26 cellular contexts compared by ENCODE assay signal in genomic region chr12:110444455-110444854, GRCh38.
"Had no signal": no experiment of that assay in that cellular context is flagged by ENCODE, and none has a peak within 500 bp of the region (broad histone marks: within the 10 kb centered on the region; RNA-seq: fewer than 3 reads in every experiment).

No MANE protein-coding gene starts in this region.

- H3K9me3 ChIP-seq: gastroesophageal sphincter, thoracic aorta, upper lobe of left lung had no signal

- H3K27me3 ChIP-seq: gastroesophageal sphincter, upper lobe of left lung had no signal

- ATAC-seq: activated CD4-positive, CD25-positive, alpha-beta regulatory T cell treated with anti-CD3 and anti-CD28 coated beads, Interleukin-2, amount 50 U/mL, for 24 hours; gastroesophageal sphincter; left colon; sciatic nerve; stimulated activated memory B cell treated with anti-CD40 and anti-IgM and Interleukin-4, amounts not matched to agents 10 μg/mL and 1 μg/mL and 100 μg/mL, for 72 hours had no signal

- H3K4me3 ChIP-seq: gastroesophageal sphincter, thoracic aorta, upper lobe of left lung had no signal

- H3K27me3 Mint-ChIP-seq: activated naive CD8-positive, alpha-beta T cell treated with anti-CD3 and anti-CD28 coated beads for 36 hours; memory B cell; stimulated activated memory B cell treated with anti-CD40 and anti-IgM and Interleukin-4, amounts not matched to agents 10 μg/mL and 1 μg/mL and 100 μg/mL, for 72 hours had no signal

- H3K4me3 Mint-ChIP-seq: activated naive CD8-positive, alpha-beta T cell treated with anti-CD3 and anti-CD28 coated beads for 36 hours; memory B cell; nephron progenitor cell; stimulated activated memory B cell treated with anti-CD40 and anti-IgM and Interleukin-4, amounts not matched to agents 10 μg/mL and 1 μg/mL and 100 μg/mL, for 72 hours; T-helper 2 cell treated with Interferon-gamma antibody and Interleukin-4, amounts not matched to agents 5 μg/mL and 100 μg/mL, for 36 hours had no signal

- DNase-seq: activated CD4-positive, alpha-beta T cell treated with anti-CD3 and anti-CD28 coated beads, Interleukin-2, amount 50 U/mL, for 1 hour; activated CD8-positive, alpha-beta memory T cell treated with anti-CD3 and anti-CD28 coated beads for 24 hours; activated CD8-positive, alpha-beta memory T cell treated with anti-CD3 and anti-CD28 coated beads, Interleukin-2, amount 50 U/mL, for 4 hours; activated effector memory CD4-positive, alpha-beta T cell treated with anti-CD3 and anti-CD28 coated beads, Interleukin-2, amount 50 U/mL, for 16 hours; activated naive CD8-positive, alpha-beta T cell treated with anti-CD3 and anti-CD28 coated beads for 36 hours; amniotic stem cell; cerebellar nuclear complex; cortex of kidney; effector CD4-positive, alpha-beta T cell; head of caudate nucleus; islet precursor cell; left colon; nephron progenitor cell; occipital lobe; SHP77; small intestine; stimulated activated CD4-positive, alpha-beta T cell treated with anti-CD3 and anti-CD28 coated beads, Interleukin-2, amount 100 ng/mL, for 24 hours; upper lobe of left lung had no signal

- H3K27ac ChIP-seq: gastroesophageal sphincter, thoracic aorta, upper lobe of left lung, VCaP had no signal

- H3K9me3 Mint-ChIP-seq: activated naive CD8-positive, alpha-beta T cell treated with anti-CD3 and anti-CD28 coated beads for 36 hours; memory B cell; nephron progenitor cell; stimulated activated memory B cell treated with anti-CD40 and anti-IgM and Interleukin-4, amounts not matched to agents 10 μg/mL and 1 μg/mL and 100 μg/mL, for 72 hours; T-helper 2 cell treated with Interferon-gamma antibody and Interleukin-4, amounts not matched to agents 5 μg/mL and 100 μg/mL, for 36 hours had no signal

- H3K27ac Mint-ChIP-seq: T-helper 2 cell treated with Interferon-gamma antibody and Interleukin-4, amounts not matched to agents 5 μg/mL and 100 μg/mL, for 36 hours had no signal
